Comparison of ENCODE assay signal across 7 cellular contexts in the genomic region with DNA sequence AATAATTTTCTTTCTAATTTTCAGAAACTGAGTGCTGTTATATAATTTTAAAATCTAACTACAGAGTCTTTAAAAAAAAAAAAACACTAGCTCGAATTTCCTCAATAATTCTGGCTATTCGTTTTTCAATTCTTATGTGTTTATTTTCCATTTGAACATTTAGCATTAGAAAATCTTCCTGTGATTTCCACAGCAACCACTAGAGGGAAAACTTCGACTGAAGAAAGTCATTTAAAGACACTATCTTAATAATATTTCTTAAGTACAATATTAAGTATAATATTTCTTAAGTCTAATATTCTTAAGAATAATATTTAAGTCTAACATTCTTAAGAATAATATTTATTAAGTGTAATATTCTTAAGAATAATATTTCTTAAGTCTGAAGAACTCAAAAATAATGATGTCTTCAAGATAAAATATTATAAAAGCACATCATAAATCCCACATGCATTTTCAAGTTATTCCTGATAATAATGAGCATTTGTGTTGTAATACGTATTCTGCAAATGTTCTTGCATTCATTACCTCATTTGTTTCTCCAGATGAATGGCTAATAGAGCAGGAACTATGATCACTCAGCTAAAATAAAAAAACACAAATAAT.
DNase-seq lines count a peak whose midpoint lies in the region; TF ChIP-seq lines count a peak whose summit lies in the region.

No MANE protein-coding gene starts in this region.

- no peak for DNase-seq in GM12864 (ENCODE audit: low read depth)
- DNase-seq in HT-29 (ENCODE audit: low spot score) = peak; percentile 55
- DNase-seq in astrocyte of the cerebellum (ENCODE audit: low read depth) = no peak
- peak; percentile 38 to 53 for DNase-seq in lung microvascular endothelial cell (ENCODE audit: low read depth in 2 of 2)
- no peak for DNase-seq in foreskin melanocyte
- no peak for DNase-seq in GDM1 (lab: John Stamatoyannopoulos, UW)
- DNase-seq in substantia nigra (lab: John Stamatoyannopoulos, UW) = no peak

- no peak overlapping the region for H3K4me3 ChIP-seq in GM12864 (ENCODE audit: low read depth, low read length)
- no peak overlapping the region for H3K4me3 ChIP-seq in astrocyte of the cerebellum (ENCODE audit: low read depth, low read length)

- TF ChIP-seq CTCF in GM12864 (IDR thresholded peaks at IDR 0.05; ENCODE audit: low read depth, low read length, missing control alignments) (peak; percentile 41), astrocyte of the cerebellum (IDR thresholded peaks at IDR 0.05; ENCODE audit: low read depth, low read length, missing control alignments) (peak; percentile 50)

- H3K27ac ChIP-seq in substantia nigra (ENCODE audit: low read depth, low read length, poor library complexity, severe bottlenecking) = no peak overlapping the region

- in situ Hi-C loops in astrocyte of the cerebellum (cut with HindIII; ENCODE audit: low sequenced_read_pairs) = no loop called here

Comparison
In these comparisons a context has a peak if more than half of its experiments do, and no peak if none do; other contexts are left out.
1. DNase-seq: peak in HT-29 (single experiment) and lung microvascular endothelial cell (2 of 2); none in GM12864 (single experiment), astrocyte of the cerebellum (single experiment), foreskin melanocyte (single experiment), GDM1 (single experiment) and substantia nigra (0 of 49).